19 cellular contexts compared by ENCODE assay signal in genomic region chr2:128568106-128568505, GRCh38.
A peak's percentile ranks its signal among the peaks of the same experiment; 100 is the strongest.
DNase-seq lines count a peak whose midpoint lies in the region; ATAC-seq and TF ChIP-seq lines count a peak whose summit lies in the region.
"Had no signal": no experiment of that assay in that cellular context is flagged by ENCODE, and none has a peak within 500 bp of the region (broad histone marks: within the 10 kb centered on the region; RNA-seq: fewer than 3 reads in every experiment).

No MANE protein-coding gene starts in this region.

- intact Hi-C loops in aorta (cut with DNase I) = no loop called here

- H2AK5ac ChIP-seq in trophoblast cell (ENCODE audit: low read length) = no peak overlapping the region

- H3K14ac ChIP-seq in trophoblast cell (ENCODE audit: low read length) = no peak overlapping the region

- H3K4ac ChIP-seq in trophoblast cell (ENCODE audit: low read depth, low read length) = no peak overlapping the region

- H3K79me1 ChIP-seq in trophoblast cell (ENCODE audit: low read length) = no peaks in the 10 kb centered on the region

- H3K4me1 Mint-ChIP-seq in activated CD8-positive, alpha-beta memory T cell treated with anti-CD3 and anti-CD28 coated beads, Interleukin-2, amount 10 ng/mL, durations not matched to agents 7 days and 5 days = no peaks in the 10 kb centered on the region

- no peak overlapping the region for H2BK120ac ChIP-seq in trophoblast cell (ENCODE audit: insufficient read depth, low read length, poor library complexity)

- WGBS in lung, 2 donors = 66 to 77% methylated on average over 5 of the region's 5 CpGs
- no CpG with 5 or more reads among the region's 5 CpGs for WGBS in trophoblast cell (ENCODE audit: extremely low coverage, insufficient coverage, insufficient read length)
- WGBS in aorta, 2 donors = 87 to 93% methylated on average over 5 of the region's 5 CpGs

- no peak overlapping the region for H3K9ac ChIP-seq in trophoblast cell (ENCODE audit: low read length)

- DNase-seq in activated CD8-positive, alpha-beta memory T cell treated with anti-CD3 and anti-CD28 coated beads, Interleukin-2, amount 10 ng/mL, durations not matched to agents 7 days and 5 days = peak; percentile 23
- no peak for DNase-seq in activated CD8-positive, alpha-beta memory T cell treated with anti-CD3 and anti-CD28 coated beads, Interleukin-2, amount 50 U/mL, for 48 hours
- DNase-seq in iPS DF 19.7 (ENCODE audit: low read depth, low spot score) (peak; percentile 72), lung (ENCODE audit: low spot score) (peak; percentile 9), HAP-1 (ENCODE audit: low spot score in 2 of 2) (no peak), trophoblast cell (no peak), middle frontal gyrus (ENCODE audit: extremely low spot score, low spot score) (no peak), aorta (no peak)
- DNase-seq: DMS79, HCEC 1CT, MM.1S, NCI-H1092, NCI-H1436 treated with DMSO at 0.1 percent for 48 hours, NCI-H2029 treated with DMSO at 0.1 percent for 48 hours, NCI-H2171 treated with DMSO at 0.1 percent for 48 hours, NCI-H446 treated with DMSO at 0.1 percent for 48 hours, Peyer's patch had no signal

- H3K4me2 ChIP-seq in trophoblast cell (ENCODE audit: low read length) = no peak overlapping the region

- H3K4me1 ChIP-seq in lung (ENCODE audit: control insufficient read depth in 2 of 2, insufficient read depth in 2 of 2, low read length in 2 of 2) (peaks cover 0 to 1% of the 10 kb centered on the region in 2 donors), HAP-1 (no peaks in the 10 kb centered on the region), trophoblast cell (ENCODE audit: control insufficient read depth in 1 of 2, insufficient read depth in 2 of 2, low read length in 2 of 2) (no peaks in the 10 kb centered on the region), aorta (ENCODE audit: control insufficient read depth in 1 of 2, insufficient read depth in 2 of 2, low read length in 2 of 2) (no peaks in the 10 kb centered on the region)
- H3K4me1 ChIP-seq: Peyer's patch had no signal

- H3K27ac Mint-ChIP-seq in activated CD8-positive, alpha-beta memory T cell treated with anti-CD3 and anti-CD28 coated beads, Interleukin-2, amount 10 ng/mL, durations not matched to agents 7 days and 5 days = no peak overlapping the region

- peaks cover 20% of the 10 kb centered on the region for H3K27me3 Mint-ChIP-seq in activated CD8-positive, alpha-beta memory T cell treated with anti-CD3 and anti-CD28 coated beads, Interleukin-2, amount 10 ng/mL, durations not matched to agents 7 days and 5 days

- H3K9me3 ChIP-seq in lung (ENCODE audit: control insufficient read depth in 2 of 2, insufficient read depth in 1 of 2, low read length in 1 of 2) (no peaks in the 10 kb centered on the region), HAP-1 (no peaks in the 10 kb centered on the region), trophoblast cell (ENCODE audit: insufficient read depth, low read depth, low read length) (peaks cover under 1% of the 10 kb centered on the region), aorta (ENCODE audit: control insufficient read depth, low read length) (no peaks in the 10 kb centered on the region)
- H3K9me3 ChIP-seq: Peyer's patch had no signal

- no peak overlapping the region for H4K12ac ChIP-seq in trophoblast cell (ENCODE audit: low read depth, low read length)

- H3K23ac ChIP-seq in trophoblast cell (ENCODE audit: low read length) = no peak overlapping the region

- no peaks in the 10 kb centered on the region for H3K36me3 ChIP-seq in lung (ENCODE audit: control insufficient read depth in 2 of 2, insufficient read depth in 2 of 2, low read length in 2 of 2)
- no peaks in the 10 kb centered on the region for H3K36me3 ChIP-seq in HAP-1 (replicated peaks)
- no peaks in the 10 kb centered on the region for H3K36me3 ChIP-seq in trophoblast cell (ENCODE audit: control insufficient read depth in 1 of 2, insufficient read depth in 2 of 2, low read length in 2 of 2)
- H3K36me3 ChIP-seq in aorta (ENCODE audit: control insufficient read depth in 1 of 2, insufficient read depth in 2 of 2, low read length in 1 of 2) = no peaks in the 10 kb centered on the region
- H3K36me3 ChIP-seq: Peyer's patch had no signal

- in situ Hi-C loops in HAP-1 (cut with MboI; ENCODE audit: low sequenced_read_pairs) = no loop called here

- H3K36me3 Mint-ChIP-seq in activated CD8-positive, alpha-beta memory T cell treated with anti-CD3 and anti-CD28 coated beads, Interleukin-2, amount 10 ng/mL, durations not matched to agents 7 days and 5 days = no peaks in the 10 kb centered on the region
- H3K36me3 Mint-ChIP-seq: CD14-positive monocyte had no signal

- H4K8ac ChIP-seq in trophoblast cell (ENCODE audit: low read depth, low read length) = no peak overlapping the region

- TF ChIP-seq CTCF in lung (IDR thresholded peaks at IDR 0.05; ENCODE audit: control extremely low read depth, extremely low read depth) = no peak

- no peaks in the 10 kb centered on the region for H3K9me3 Mint-ChIP-seq in activated CD8-positive, alpha-beta memory T cell treated with anti-CD3 and anti-CD28 coated beads, Interleukin-2, amount 10 ng/mL, durations not matched to agents 7 days and 5 days (ENCODE audit: low read depth)

- H3K4me3 Mint-ChIP-seq in activated CD8-positive, alpha-beta memory T cell treated with anti-CD3 and anti-CD28 coated beads, Interleukin-2, amount 10 ng/mL, durations not matched to agents 7 days and 5 days = no peak overlapping the region
- H3K4me3 Mint-ChIP-seq: CD14-positive monocyte had no signal

- ATAC-seq in activated CD8-positive, alpha-beta memory T cell treated with anti-CD3 and anti-CD28 coated beads, Interleukin-2, amount 10 ng/mL, durations not matched to agents 7 days and 5 days = no peak
- ATAC-seq in lung (ENCODE audit: insufficient read depth, low FRiP score) (no peak), aorta (ENCODE audit: low FRiP score) (no peak)

- H4K91ac ChIP-seq in trophoblast cell (ENCODE audit: low read depth, low read length) = no peak overlapping the region

- no peak overlapping the region for H2BK12ac ChIP-seq in trophoblast cell (ENCODE audit: low read length)

- no peak overlapping the region for H3K27ac ChIP-seq in lung (ENCODE audit: low read depth in 1 of 2, low read length in 1 of 2)
- no peak overlapping the region for H3K27ac ChIP-seq in trophoblast cell (ENCODE audit: low read depth, low read length)
- H3K27ac ChIP-seq in aorta (ENCODE audit: low read depth in 1 of 2, low read length in 2 of 2) = no peak overlapping the region
- H3K27ac ChIP-seq: 22Rv1, Peyer's patch had no signal

- no peak overlapping the region for H2AFZ ChIP-seq in trophoblast cell (ENCODE audit: insufficient read depth, low read length, poor library complexity)

- CTCF ChIA-PET in activated CD8-positive, alpha-beta memory T cell treated with anti-CD3 and anti-CD28 coated beads, Interleukin-2, amount 10 ng/mL, durations not matched to agents 7 days and 5 days (lab: Charles Lee) = no interaction called here

- no peak overlapping the region for H2BK5ac ChIP-seq in trophoblast cell (ENCODE audit: low read depth, low read length, poor library complexity)

- no peaks in the 10 kb centered on the region for H3K79me2 ChIP-seq in trophoblast cell (ENCODE audit: control insufficient read depth, insufficient read depth, low read length, poor library complexity)

- H3K18ac ChIP-seq in trophoblast cell (ENCODE audit: low read length) = no peak overlapping the region

- H3K4me3 ChIP-seq in lung (no peak overlapping the region), HAP-1 (no peak overlapping the region), trophoblast cell (ENCODE audit: low read depth, low read length) (no peak overlapping the region), aorta (ENCODE audit: low read length in 2 of 2) (no peak overlapping the region)
- H3K4me3 ChIP-seq: Peyer's patch had no signal

- no peaks in the 10 kb centered on the region for H3K27me3 ChIP-seq in lung (ENCODE audit: control insufficient read depth, insufficient read depth)
- no peaks in the 10 kb centered on the region for H3K27me3 ChIP-seq in HAP-1 (ENCODE audit: low read depth)
- H3K27me3 ChIP-seq in trophoblast cell (ENCODE audit: insufficient read depth, low read length) = no peaks in the 10 kb centered on the region
- H3K27me3 ChIP-seq in aorta (ENCODE audit: control insufficient read depth in 1 of 2, insufficient read depth in 2 of 2, low read length in 1 of 2) = no peaks in the 10 kb centered on the region
- H3K27me3 ChIP-seq: Peyer's patch had no signal

Comparison
In these comparisons a context has a peak if more than half of its experiments do, and no peak if none do; other contexts are left out.
1. DNase-seq: peak in activated CD8-positive, alpha-beta memory T cell treated with anti-CD3 and anti-CD28 coated beads, Interleukin-2, amount 10 ng/mL, durations not matched to agents 7 days and 5 days (single experiment), iPS DF 19.7 (single experiment) and lung (single experiment); none in activated CD8-positive, alpha-beta memory T cell treated with anti-CD3 and anti-CD28 coated beads, Interleukin-2, amount 50 U/mL, for 48 hours (single experiment), HAP-1 (0 of 2), trophoblast cell (0 of 2), middle frontal gyrus (single experiment) and aorta (0 of 2).